1 cellular context compared by ENCODE assay signal in genomic region chr6:158869010-158869603, GRCh38.
TF ChIP-seq lines count a peak whose summit lies in the region.

No MANE protein-coding gene starts in this region.

TF ChIP-seq in K562, 482 proteins besides CTCF, POLR2A, EP300 and RAD21 (continued from another document and continues in another):
- TF ChIP-seq BHLHE40 (IDR thresholded peaks at IDR 0.05; ENCODE audit: low read length) (0 out of 2 replicates have a peak, but pooled peaks have one; percentile 13), POLR2B (IDR thresholded peaks at IDR 0.05; ENCODE audit: low read depth, partially characterized antibody) (peak; percentile 61), SFPQ (IDR thresholded peaks at IDR 0.05; ENCODE audit: low read depth, low read length) (no peak), JUND (IDR thresholded peaks at IDR 0.05; ENCODE audit: borderline replicate concordance, low read depth, low read length) (no peak), JUND (tag; IDR thresholded peaks at IDR 0.05; ENCODE audit: borderline replicate concordance, low read depth, low read length) (0 out of 3 replicates have a peak, but pooled peaks have one; percentile 9), GATAD2B (IDR thresholded peaks at IDR 0.05; ENCODE audit: borderline replicate concordance) (no peak), ZNF444 (CRISPR knock-in tag; IDR thresholded peaks at IDR 0.05) (no peak), CHD1 (IDR thresholded peaks at IDR 0.05; ENCODE audit: low read length) (peak; percentile 3), MTA3 (IDR thresholded peaks at IDR 0.05; ENCODE audit: borderline replicate concordance) (peak; percentile 44; the same call in 1 of the 2 replicates), ZNF668 (CRISPR knock-in tag; IDR thresholded peaks at IDR 0.05) (no peak), CBFA2T2 (conservative IDR thresholded peaks at IDR 0.05) (0 out of 2 replicates have a peak, but pooled peaks have one; percentile 1), HLTF (IDR thresholded peaks at IDR 0.05) (peak; percentile 84; the same call in 1 of the 2 replicates), MAFF (IDR thresholded peaks at IDR 0.05; ENCODE audit: low read length) (0 out of 2 replicates have a peak, but pooled peaks have one; percentile 11), CREB3L1 (IDR thresholded peaks at IDR 0.05; ENCODE audit: borderline replicate concordance, low read depth) (peak; percentile 74; the same call in 1 of the 2 replicates), SIN3A (IDR thresholded peaks at IDR 0.05; ENCODE audit: borderline replicate concordance in 2 of 2, control insufficient read depth in 1 of 2, low read depth in 2 of 2, low read length in 2 of 2) (peak in 1 of 2 experiments; percentile 6; a peak in 1 of 4 replicates), ATF7 (IDR thresholded peaks at IDR 0.05) (peak; percentile 17), ZNF316 (IDR thresholded peaks at IDR 0.05) (peak; percentile 17; the same call in 1 of the 2 replicates), NBN (IDR thresholded peaks at IDR 0.05; ENCODE audit: low read depth) (0 out of 2 replicates have a peak, but pooled peaks have one; percentile 55), NKRF (IDR thresholded peaks at IDR 0.05; ENCODE audit: borderline replicate concordance) (peak; percentile 49; the same call in 1 of the 2 replicates), AFF1 (IDR thresholded peaks at IDR 0.05; ENCODE audit: low read depth in 1 of 2, partially characterized antibody in 2 of 2) (peak; percentile 64 to 78), HMG20B (CRISPR knock-in tag; IDR thresholded peaks at IDR 0.05) (no peak), ZNF143 (CRISPR knock-in tag; IDR thresholded peaks at IDR 0.05) (no peak), ZNF239 (CRISPR knock-in tag; IDR thresholded peaks at IDR 0.05) (no peak; the same call in 1 of the 2 replicates), ZNF57 (CRISPR knock-in tag; IDR thresholded peaks at IDR 0.05) (peak; percentile 75; the same call in 1 of the 2 replicates), LEF1 (IDR thresholded peaks at IDR 0.05) (peak; percentile 69), PHF20 (IDR thresholded peaks at IDR 0.05; ENCODE audit: partially characterized antibody) (peak; percentile 39), ZNF830 (CRISPR knock-in tag; IDR thresholded peaks at IDR 0.05) (0 out of 2 replicates have a peak, but pooled peaks have one; percentile 92), ZBTB17 (CRISPR knock-in tag; IDR thresholded peaks at IDR 0.05) (peak; percentile 71), HIVEP1 (CRISPR knock-in tag; IDR thresholded peaks at IDR 0.05) (0 out of 2 replicates have a peak, but pooled peaks have one; percentile 14), TSHZ1 (CRISPR knock-in tag; IDR thresholded peaks at IDR 0.05) (0 out of 2 replicates have a peak, but pooled peaks have one; percentile 7), ZNF592 (IDR thresholded peaks at IDR 0.05) (peak; percentile 96), BACH1 (tag; IDR thresholded peaks at IDR 0.05) (peak; percentile 53; the same call in 1 of the 2 replicates), ZBTB34 (CRISPR knock-in tag; IDR thresholded peaks at IDR 0.05) (peak; percentile 77), HNRNPLL (IDR thresholded peaks at IDR 0.05; ENCODE audit: low read depth, low read length, poor library complexity, severe bottlenecking) (no peak), PHB (CRISPR knock-in tag; IDR thresholded peaks at IDR 0.05) (no peak)
